Comparison of ENCODE assay signal across 18 cellular contexts in genomic region chr3:117706731-117707130, GRCh38.
DNase-seq lines count a peak whose midpoint lies in the region; FAIRE-seq and TF ChIP-seq lines count a peak whose summit lies in the region.
"Had no signal": no experiment of that assay in that cellular context is flagged by ENCODE, and none has a peak within 500 bp of the region (broad histone marks: within the 10 kb centered on the region; RNA-seq: fewer than 3 reads in every experiment).

No MANE protein-coding gene starts in this region.

- H3K79me2 ChIP-seq in astrocyte (ENCODE audit: insufficient read depth, low read length): no peaks in the 10 kb centered on the region

- H2BK12ac ChIP-seq in mesenchymal stem cell (ENCODE audit: low read length in 2 of 2): no peak overlapping the region

- TF ChIP-seq CTCF in HFFc6 (IDR thresholded peaks at IDR 0.05) (no peak), astrocyte (IDR thresholded peaks at IDR 0.05; ENCODE audit: insufficient read depth, low read depth, low read length) (no peak), glutamatergic neuron (IDR thresholded peaks at IDR 0.05; ENCODE audit: partially characterized antibody, unreplicated experiment) (no peak)

- H2BK120ac ChIP-seq in mesenchymal stem cell (ENCODE audit: low read depth, low read length): no peak overlapping the region

- H4K91ac ChIP-seq in mesenchymal stem cell (ENCODE audit: low read length): no peak overlapping the region

- H3K36me3 Mint-ChIP-seq in HFFc6 (ENCODE audit: low read depth) (no peaks in the 10 kb centered on the region), astrocyte (ENCODE audit: low read depth, unreplicated experiment) (no peaks in the 10 kb centered on the region), glutamatergic neuron (ENCODE audit: unreplicated experiment) (no peaks in the 10 kb centered on the region)
- H3K36me3 Mint-ChIP-seq: CD4-positive, alpha-beta memory T cell had no signal

- H2AFZ ChIP-seq in astrocyte (ENCODE audit: low read depth, low read length) (no peak overlapping the region), mesenchymal stem cell (ENCODE audit: low read depth, low read length) (no peak overlapping the region)
- H2AFZ ChIP-seq: GM23338 had no signal

- peaks cover 6% of the 10 kb centered on the region for H3K4me1 ChIP-seq in astrocyte (ENCODE audit: insufficient read depth, low read length)
- H3K4me1 ChIP-seq in mesenchymal stem cell (ENCODE audit: control insufficient read depth, insufficient read depth, low read depth, low read length): no peaks in the 10 kb centered on the region

- no peaks in the 10 kb centered on the region for H3K9me3 ChIP-seq in astrocyte (ENCODE audit: insufficient read depth, low read depth, low read length)
- no peaks in the 10 kb centered on the region for H3K9me3 ChIP-seq in mesenchymal stem cell (ENCODE audit: control insufficient read depth, low read length)

- no peak overlapping the region for H3K23ac ChIP-seq in mesenchymal stem cell (ENCODE audit: low read length in 2 of 2)

- DNase-seq in HFFc6: no peak
- no peak for DNase-seq in astrocyte (ENCODE audit: low read depth)
- DNase-seq in mesenchymal stem cell: peak; percentile 11
- peak; percentile 53 for DNase-seq in stromal cell of bone marrow (ENCODE audit: low read depth)
- no peak for DNase-seq in glutamatergic neuron
- DNase-seq in NCI-H1436 (lab: John Stamatoyannopoulos, UW): no peak
- DNase-seq in NCI-H2196 (lab: John Stamatoyannopoulos, UW; ENCODE audit: unreplicated experiment): no peak
- DNase-seq in hippocampal formation (lab: John Stamatoyannopoulos, UW): no peak
- DNase-seq: C1 segment of cervical spinal cord; CD4-positive, alpha-beta memory T cell; DMS79; H7 had no signal

- peak overlapping the region; percentile 38 for H3K4me2 ChIP-seq in astrocyte (ENCODE audit: low read length)
- H3K4me2 ChIP-seq in mesenchymal stem cell (ENCODE audit: low read length, poor library complexity, severe bottlenecking): no peak overlapping the region
- H3K4me2 ChIP-seq: GM23338 had no signal

- H2BK15ac ChIP-seq in mesenchymal stem cell (ENCODE audit: low read depth, poor library complexity, severe bottlenecking): no peak overlapping the region

- H3K4me3 ChIP-seq in astrocyte (ENCODE audit: insufficient read depth, low read depth, low read length) (no peak overlapping the region), mesenchymal stem cell (ENCODE audit: insufficient read depth in 1 of 2, low read depth in 1 of 2, low read length in 2 of 2) (peak overlapping the region in 1 of 2 experiments; percentile 23)
- H3K4me3 ChIP-seq: GM12878, GM23338, K562 had no signal

- H3K4me3 Mint-ChIP-seq in HFFc6: no peak overlapping the region
- H3K4me3 Mint-ChIP-seq in astrocyte (ENCODE audit: unreplicated experiment): no peak overlapping the region
- no peak overlapping the region for H3K4me3 Mint-ChIP-seq in glutamatergic neuron (ENCODE audit: unreplicated experiment)
- H3K4me3 Mint-ChIP-seq: B cell; CD4-positive, alpha-beta memory T cell; GM23338 had no signal

- H2BK5ac ChIP-seq in mesenchymal stem cell (ENCODE audit: low read depth, low read length, poor library complexity, severe bottlenecking): no peak overlapping the region

- no peaks in the 10 kb centered on the region for H3K79me1 ChIP-seq in mesenchymal stem cell (replicated peaks; ENCODE audit: low read length, poor library complexity, severe bottlenecking)

- H4K8ac ChIP-seq in mesenchymal stem cell (ENCODE audit: low read length): no peak overlapping the region

- no peak overlapping the region for H3K4ac ChIP-seq in mesenchymal stem cell (ENCODE audit: low read depth in 1 of 2, low read length in 2 of 2)

- H3K36me3 ChIP-seq in astrocyte (ENCODE audit: insufficient read depth, low read length) (no peaks in the 10 kb centered on the region), mesenchymal stem cell (ENCODE audit: control insufficient read depth in 1 of 2, insufficient read depth in 2 of 2, low read depth in 1 of 2, low read length in 2 of 2) (no peaks in the 10 kb centered on the region)

- no peak for FAIRE-seq in astrocyte (lab: Jason Lieb, UNC)
- FAIRE-seq: GM12878, GM18507, HTR-8/SVneo, K562 had no signal

- H3K27ac ChIP-seq in astrocyte (ENCODE audit: low read depth, low read length) (no peak overlapping the region), mesenchymal stem cell (ENCODE audit: low read length, poor library complexity, severe bottlenecking) (no peak overlapping the region)

- no peak overlapping the region for H3K14ac ChIP-seq in mesenchymal stem cell (ENCODE audit: low read length in 2 of 2)

- H3K27me3 Mint-ChIP-seq in HFFc6 (ENCODE audit: insufficient read depth) (no peaks in the 10 kb centered on the region; the same call in 1 of the 2 replicates), astrocyte (ENCODE audit: low read depth, unreplicated experiment) (no peaks in the 10 kb centered on the region), glutamatergic neuron (ENCODE audit: unreplicated experiment) (no peaks in the 10 kb centered on the region)
- H3K27me3 Mint-ChIP-seq: B cell; CD4-positive, alpha-beta memory T cell had no signal

- 82% methylated on average over 2 of the region's 2 CpGs for WGBS in mesenchymal stem cell

- H3K9me3 Mint-ChIP-seq in HFFc6 (no peaks in the 10 kb centered on the region; the same call in 1 of the 2 replicates), astrocyte (ENCODE audit: unreplicated experiment) (no peaks in the 10 kb centered on the region), glutamatergic neuron (ENCODE audit: unreplicated experiment) (no peaks in the 10 kb centered on the region)
- H3K9me3 Mint-ChIP-seq: GM23338 had no signal

- no peak overlapping the region for H3K18ac ChIP-seq in mesenchymal stem cell (ENCODE audit: low read depth in 1 of 2, low read length in 2 of 2)

- H3K4me1 Mint-ChIP-seq in HFFc6 (ENCODE audit: low read depth) (peaks cover 34% of the 10 kb centered on the region), astrocyte (ENCODE audit: low read depth, unreplicated experiment) (peaks cover 10% of the 10 kb centered on the region), glutamatergic neuron (ENCODE audit: low read depth, unreplicated experiment) (peaks cover 38% of the 10 kb centered on the region)
- H3K4me1 Mint-ChIP-seq: B cell; CD4-positive, alpha-beta memory T cell; GM23338 had no signal

- H3K27me3 ChIP-seq in astrocyte (ENCODE audit: insufficient read depth, low read length): no peaks in the 10 kb centered on the region
- H3K27me3 ChIP-seq in mesenchymal stem cell (ENCODE audit: control insufficient read depth in 1 of 2, insufficient read depth in 1 of 2, low read length in 2 of 2): no peaks in the 10 kb centered on the region

- H3K9ac ChIP-seq in astrocyte (ENCODE audit: low read length): no peak overlapping the region
- H3K9ac ChIP-seq in mesenchymal stem cell (ENCODE audit: low read length): peak overlapping the region; percentile 71

- H2AK5ac ChIP-seq in mesenchymal stem cell (ENCODE audit: low read length, severe bottlenecking): no peak overlapping the region

- H3K27ac Mint-ChIP-seq in HFFc6 (0 out of 2 replicates have a peak overlapping the region, but pooled peaks have one; percentile 65), astrocyte (ENCODE audit: unreplicated experiment) (no peak overlapping the region), glutamatergic neuron (ENCODE audit: unreplicated experiment) (no peak overlapping the region)
- H3K27ac Mint-ChIP-seq: B cell; CD4-positive, alpha-beta memory T cell; GM23338 had no signal

- H4K20me1 ChIP-seq in astrocyte (ENCODE audit: insufficient read depth, low read length): no peaks in the 10 kb centered on the region

Comparison
In these comparisons a context has a peak if more than half of its experiments do, and no peak if none do; other contexts are left out.
1. DNase-seq: peak in mesenchymal stem cell (single experiment) and stromal cell of bone marrow (single experiment); none in HFFc6 (single experiment), astrocyte (single experiment), glutamatergic neuron (single experiment), NCI-H1436 (single experiment), NCI-H2196 (single experiment) and hippocampal formation (0 of 2).